In the genomic region with DNA sequence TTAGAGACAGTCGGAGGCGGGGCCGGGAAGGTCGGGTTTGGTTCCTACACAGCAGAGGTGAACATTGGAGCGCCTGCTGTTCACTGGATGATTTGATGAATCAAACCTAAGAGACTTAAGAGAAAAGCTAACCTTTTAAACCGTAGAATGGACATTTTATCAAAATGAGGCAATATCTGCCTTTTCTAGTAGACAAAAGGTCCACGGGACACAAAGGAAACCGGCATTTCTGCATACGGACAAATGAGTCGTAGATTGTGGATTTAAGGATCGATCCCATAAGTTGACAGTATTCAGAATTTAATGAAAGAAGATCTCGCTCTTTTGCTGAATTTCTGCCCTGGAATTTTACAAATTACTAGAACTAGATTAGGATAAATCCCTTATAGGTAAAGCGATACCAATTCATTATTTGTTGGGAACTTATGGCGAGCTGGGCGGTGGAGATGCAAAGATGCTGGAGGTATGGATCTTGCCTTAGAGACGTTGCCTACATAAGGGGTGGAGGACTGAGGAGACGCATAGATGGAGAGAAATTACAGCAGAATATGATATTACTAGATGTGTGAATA, we compare ENCODE assay signal across 1 cellular context.
TF ChIP-seq lines count a peak whose summit lies in the region.

No MANE protein-coding gene starts in this region.

TF ChIP-seq in GM23338, 12 proteins besides CTCF, POLR2A, EP300 and RAD21 (continued from another document):
- TF ChIP-seq EZH2phosphoT487 (IDR thresholded peaks at IDR 0.05; ENCODE audit: unreplicated experiment): no peak
- TF ChIP-seq STAT1 (IDR thresholded peaks at IDR 0.05; ENCODE audit: unreplicated experiment): no peak
- TF ChIP-seq, protein P1, sequence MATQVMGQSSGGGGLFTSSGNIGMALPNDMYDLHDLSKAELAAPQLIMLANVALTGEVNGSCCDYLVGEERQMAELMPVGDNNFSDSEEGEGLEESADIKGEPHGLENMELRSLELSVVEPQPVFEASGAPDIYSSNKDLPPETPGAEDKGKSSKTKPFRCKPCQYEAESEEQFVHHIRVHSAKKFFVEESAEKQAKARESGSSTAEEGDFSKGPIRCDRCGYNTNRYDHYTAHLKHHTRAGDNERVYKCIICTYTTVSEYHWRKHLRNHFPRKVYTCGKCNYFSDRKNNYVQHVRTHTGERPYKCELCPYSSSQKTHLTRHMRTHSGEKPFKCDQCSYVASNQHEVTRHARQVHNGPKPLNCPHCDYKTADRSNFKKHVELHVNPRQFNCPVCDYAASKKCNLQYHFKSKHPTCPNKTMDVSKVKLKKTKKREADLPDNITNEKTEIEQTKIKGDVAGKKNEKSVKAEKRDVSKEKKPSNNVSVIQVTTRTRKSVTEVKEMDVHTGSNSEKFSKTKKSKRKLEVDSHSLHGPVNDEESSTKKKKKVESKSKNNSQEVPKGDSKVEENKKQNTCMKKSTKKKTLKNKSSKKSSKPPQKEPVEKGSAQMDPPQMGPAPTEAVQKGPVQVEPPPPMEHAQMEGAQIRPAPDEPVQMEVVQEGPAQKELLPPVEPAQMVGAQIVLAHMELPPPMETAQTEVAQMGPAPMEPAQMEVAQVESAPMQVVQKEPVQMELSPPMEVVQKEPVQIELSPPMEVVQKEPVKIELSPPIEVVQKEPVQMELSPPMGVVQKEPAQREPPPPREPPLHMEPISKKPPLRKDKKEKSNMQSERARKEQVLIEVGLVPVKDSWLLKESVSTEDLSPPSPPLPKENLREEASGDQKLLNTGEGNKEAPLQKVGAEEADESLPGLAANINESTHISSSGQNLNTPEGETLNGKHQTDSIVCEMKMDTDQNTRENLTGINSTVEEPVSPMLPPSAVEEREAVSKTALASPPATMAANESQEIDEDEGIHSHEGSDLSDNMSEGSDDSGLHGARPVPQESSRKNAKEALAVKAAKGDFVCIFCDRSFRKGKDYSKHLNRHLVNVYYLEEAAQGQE (IDR thresholded peaks at IDR 0.05; ENCODE audit: unreplicated experiment): no peak
- no peak for TF ChIP-seq JUNB (IDR thresholded peaks at IDR 0.05; ENCODE audit: unreplicated experiment)
- TF ChIP-seq CREB1 (CRISPR knock-in tag; IDR thresholded peaks at IDR 0.05; ENCODE audit: low read depth): no peak
- TF ChIP-seq EZH2 (IDR thresholded peaks at IDR 0.05; ENCODE audit: low read depth, unreplicated experiment): no peak
- no peak for TF ChIP-seq NANOG (IDR thresholded peaks at IDR 0.05; ENCODE audit: borderline replicate concordance)
- TF ChIP-seq, protein P2, sequence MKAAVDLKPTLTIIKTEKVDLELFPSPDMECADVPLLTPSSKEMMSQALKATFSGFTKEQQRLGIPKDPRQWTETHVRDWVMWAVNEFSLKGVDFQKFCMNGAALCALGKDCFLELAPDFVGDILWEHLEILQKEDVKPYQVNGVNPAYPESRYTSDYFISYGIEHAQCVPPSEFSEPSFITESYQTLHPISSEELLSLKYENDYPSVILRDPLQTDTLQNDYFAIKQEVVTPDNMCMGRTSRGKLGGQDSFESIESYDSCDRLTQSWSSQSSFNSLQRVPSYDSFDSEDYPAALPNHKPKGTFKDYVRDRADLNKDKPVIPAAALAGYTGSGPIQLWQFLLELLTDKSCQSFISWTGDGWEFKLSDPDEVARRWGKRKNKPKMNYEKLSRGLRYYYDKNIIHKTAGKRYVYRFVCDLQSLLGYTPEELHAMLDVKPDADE (IDR thresholded peaks at IDR 0.05): no peak
- no peak for TF ChIP-seq ZNF114 (CRISPR knock-in tag; IDR thresholded peaks at IDR 0.05)
